ENCODE assay signal across 8 cellular contexts in the genomic region with DNA sequence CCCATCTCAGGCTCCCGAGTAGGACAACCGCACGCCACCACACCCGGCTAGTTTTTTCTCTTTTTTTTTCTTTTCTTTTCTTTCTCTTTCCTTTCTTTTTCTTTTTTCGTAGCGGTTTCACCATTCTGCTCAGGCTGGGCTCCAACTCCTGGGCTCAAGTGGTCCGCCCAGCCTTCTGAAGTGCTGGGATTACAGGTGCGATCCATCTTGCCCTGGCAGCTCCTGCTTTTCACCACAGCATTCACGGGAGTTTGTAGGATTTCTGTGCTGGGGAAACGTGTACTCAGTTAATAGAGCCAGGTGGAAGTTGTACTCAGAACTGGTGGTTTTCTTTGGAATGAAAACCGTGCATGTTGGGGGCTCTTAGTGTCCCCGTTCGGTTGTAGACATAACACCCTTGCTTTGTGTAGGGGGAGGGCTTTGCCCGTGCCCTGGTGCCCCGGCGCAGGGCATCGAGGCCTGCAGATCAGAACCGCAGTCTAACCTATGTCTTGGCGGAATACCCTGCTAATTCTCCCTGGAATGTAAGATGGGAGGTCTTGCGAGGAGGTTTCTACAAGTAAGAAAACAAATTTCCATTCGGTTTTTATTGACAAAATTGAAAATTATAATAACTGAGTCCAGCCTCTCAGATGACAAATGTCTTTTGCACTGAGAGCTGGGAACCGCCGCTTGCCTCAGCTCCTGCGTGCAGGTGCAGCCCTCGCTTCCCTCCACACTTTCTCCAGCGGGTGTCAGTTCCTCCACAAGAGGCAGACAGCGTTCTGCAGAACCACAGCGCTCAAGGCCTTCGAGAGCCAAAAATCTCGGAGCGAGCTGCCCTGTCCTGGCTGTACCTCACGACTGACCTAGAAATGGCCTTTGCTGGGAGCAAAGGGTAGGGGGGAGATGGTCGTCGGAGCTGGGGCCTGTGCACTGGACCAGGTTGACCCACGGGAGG. TPM values are rescaled to one million over a fixed set of nuclear protein-coding genes. Genes with fewer than 3 reads are reported as not detected.
DNase-seq lines count a peak whose midpoint lies in the region; ATAC-seq and TF ChIP-seq lines count a peak whose summit lies in the region.
"Not testable (repeated sequence)": the region's sequence is repeated elsewhere in the genome, so short reads cannot be mapped to it uniquely, and the experiment has no call there.

No MANE protein-coding gene starts in this region.

- ATAC-seq in GM18873 (IDR thresholded peaks at IDR 0.05; ENCODE audit: low FRiP score, unreplicated experiment) (peak; percentile 13), HG02759 (IDR thresholded peaks at IDR 0.05; ENCODE audit: unreplicated experiment) (peak; percentile 7), Right ventricle myocardium superior (ENCODE audit: poor library complexity) (peak; percentile 6), upper lobe of right lung (peak; percentile 25)
- peak; percentile 4 for ATAC-seq in activated CD4-positive, CD25-positive, alpha-beta regulatory T cell treated with anti-CD3 and anti-CD28 coated beads, Interleukin-2, amount 50 U/mL, for 24 hours
- ATAC-seq in activated naive CD8-positive, alpha-beta T cell treated with anti-CD3 and anti-CD28 coated beads, Interleukin-2, amount 50 U/mL, for 24 hours = peak; percentile 4

- not testable (repeated sequence) for H3K79me2 ChIP-seq in neural progenitor cell (ENCODE audit: low read depth)

- not testable (repeated sequence) for H3K4me1 ChIP-seq in neural progenitor cell, upper lobe of right lung

- not testable (repeated sequence) for TF ChIP-seq CTCF in neural progenitor cell (IDR thresholded peaks at IDR 0.05); upper lobe of right lung (IDR thresholded peaks at IDR 0.05)

- H3K9me3 ChIP-seq in neural progenitor cell (ENCODE audit: low read depth); upper lobe of right lung: not testable (repeated sequence)

- not testable (repeated sequence) for H3K36me3 ChIP-seq in neural progenitor cell, upper lobe of right lung

- H3K4me3 ChIP-seq in neural progenitor cell = peak overlapping the region; percentile 39
- H3K4me3 ChIP-seq in upper lobe of right lung = peak overlapping the region; percentile 44

- H3K36me3 Mint-ChIP-seq in IgD-negative memory B cell; activated naive CD8-positive, alpha-beta T cell treated with anti-CD3 and anti-CD28 coated beads, Interleukin-2, amount 50 U/mL, for 24 hours (ENCODE audit: low read depth); neural progenitor cell: not testable (repeated sequence)

- H3K27ac Mint-ChIP-seq in IgD-negative memory B cell = peak overlapping the region; percentile 91 to 100 (median 98)
- H3K27ac Mint-ChIP-seq in activated naive CD8-positive, alpha-beta T cell treated with anti-CD3 and anti-CD28 coated beads, Interleukin-2, amount 50 U/mL, for 24 hours = peak overlapping the region; percentile 99
- not testable (repeated sequence) for H3K27ac Mint-ChIP-seq in neural progenitor cell

- not testable (repeated sequence) for H3K27ac ChIP-seq in neural progenitor cell
- peak overlapping the region; percentile 78 for H3K27ac ChIP-seq in upper lobe of right lung

- not testable (repeated sequence) for H3K9ac ChIP-seq in neural progenitor cell

- intact Hi-C loops in Right ventricle myocardium superior (cut with DNase I); upper lobe of right lung (cut with DNase I): not testable (repeated sequence)

- not testable (repeated sequence) for H3K4me1 Mint-ChIP-seq in IgD-negative memory B cell, neural progenitor cell
- peaks cover 16% of the 10 kb centered on the region for H3K4me1 Mint-ChIP-seq in activated naive CD8-positive, alpha-beta T cell treated with anti-CD3 and anti-CD28 coated beads, Interleukin-2, amount 50 U/mL, for 24 hours

- DNase-seq in activated naive CD8-positive, alpha-beta T cell treated with anti-CD3 and anti-CD28 coated beads, Interleukin-2, amount 50 U/mL, for 24 hours; Right ventricle myocardium superior; neural progenitor cell (ENCODE audit: low spot score); upper lobe of right lung: not testable (repeated sequence)

- H3K4me3 Mint-ChIP-seq in IgD-negative memory B cell (peak overlapping the region; percentile 88 to 96 (median 92)), neural progenitor cell (peak overlapping the region; percentile 89)
- peak overlapping the region; percentile 78 for H3K4me3 Mint-ChIP-seq in activated naive CD8-positive, alpha-beta T cell treated with anti-CD3 and anti-CD28 coated beads, Interleukin-2, amount 50 U/mL, for 24 hours

- not testable (repeated sequence) for H3K9me3 Mint-ChIP-seq in IgD-negative memory B cell; activated naive CD8-positive, alpha-beta T cell treated with anti-CD3 and anti-CD28 coated beads, Interleukin-2, amount 50 U/mL, for 24 hours; neural progenitor cell

- H3F3A ChIP-seq in neural progenitor cell (ENCODE audit: low read depth) = not testable (repeated sequence)

- not testable (repeated sequence) for H3K27me3 ChIP-seq in neural progenitor cell, upper lobe of right lung

- H3K4me2 ChIP-seq in neural progenitor cell = peak overlapping the region; percentile 71

- not testable (repeated sequence) for H3K27me3 Mint-ChIP-seq in IgD-negative memory B cell; activated naive CD8-positive, alpha-beta T cell treated with anti-CD3 and anti-CD28 coated beads, Interleukin-2, amount 50 U/mL, for 24 hours; neural progenitor cell (ENCODE audit: insufficient read depth, low read depth)

- H2AFZ ChIP-seq in neural progenitor cell (replicated peaks) = not testable (repeated sequence)

- H4K20me1 ChIP-seq in neural progenitor cell (ENCODE audit: low read depth) = not testable (repeated sequence)

RNA-seq across cellular contexts. Expression of a gene that starts 40.4 kb away (rescaled TPM):
- not detected for polyA plus RNA-seq in IgD-negative memory B cell
- not detected for total RNA-seq in Right ventricle myocardium superior
- total RNA-seq in neural progenitor cell (ENCODE audit: low replicate concordance) = 0.03 and 0.09 TPM in 2 replicates
- 0.20 TPM for total RNA-seq in upper lobe of right lung
